1 cellular context compared by ENCODE assay signal in the genomic region with DNA sequence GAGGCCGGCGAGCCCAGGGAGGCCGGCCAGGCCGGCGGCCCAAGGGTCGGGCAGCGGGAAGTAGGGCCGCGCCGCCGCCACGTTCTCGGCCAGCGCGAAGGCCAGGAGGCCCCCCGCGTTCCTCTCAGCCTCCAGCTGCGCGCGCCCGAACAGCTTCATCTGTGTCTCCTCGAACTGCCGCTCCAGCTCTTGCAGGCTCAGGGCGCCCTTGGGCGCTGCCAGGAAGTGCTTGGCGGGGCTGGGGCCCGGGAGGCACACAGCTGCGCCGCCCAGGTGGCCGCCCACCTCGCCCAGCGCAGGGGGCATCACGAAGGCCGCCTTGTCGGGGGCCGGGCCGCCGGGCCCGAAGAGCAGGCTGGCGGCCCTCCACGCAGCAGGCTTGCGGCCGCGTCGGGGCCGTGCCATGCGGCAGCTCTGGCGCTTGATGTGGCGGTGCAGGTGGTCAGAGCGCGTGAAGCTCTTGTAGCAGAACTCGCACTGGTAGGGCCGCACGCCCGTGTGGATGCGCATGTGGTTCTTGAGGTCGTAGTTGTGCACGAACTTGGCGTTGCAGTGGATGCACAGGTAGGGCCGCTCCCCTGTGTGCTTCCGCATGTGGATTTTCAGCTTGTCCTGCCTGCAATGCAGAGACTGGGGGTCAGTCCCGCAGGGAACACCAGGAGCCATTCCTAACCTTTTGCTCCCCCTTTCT.
TF ChIP-seq lines count a peak whose summit lies in the region.

No MANE protein-coding gene starts in this region.

TF ChIP-seq in WTC11, 78 proteins besides CTCF, POLR2A, EP300 and RAD21 (continued from another document):
- TF ChIP-seq, protein P1, sequence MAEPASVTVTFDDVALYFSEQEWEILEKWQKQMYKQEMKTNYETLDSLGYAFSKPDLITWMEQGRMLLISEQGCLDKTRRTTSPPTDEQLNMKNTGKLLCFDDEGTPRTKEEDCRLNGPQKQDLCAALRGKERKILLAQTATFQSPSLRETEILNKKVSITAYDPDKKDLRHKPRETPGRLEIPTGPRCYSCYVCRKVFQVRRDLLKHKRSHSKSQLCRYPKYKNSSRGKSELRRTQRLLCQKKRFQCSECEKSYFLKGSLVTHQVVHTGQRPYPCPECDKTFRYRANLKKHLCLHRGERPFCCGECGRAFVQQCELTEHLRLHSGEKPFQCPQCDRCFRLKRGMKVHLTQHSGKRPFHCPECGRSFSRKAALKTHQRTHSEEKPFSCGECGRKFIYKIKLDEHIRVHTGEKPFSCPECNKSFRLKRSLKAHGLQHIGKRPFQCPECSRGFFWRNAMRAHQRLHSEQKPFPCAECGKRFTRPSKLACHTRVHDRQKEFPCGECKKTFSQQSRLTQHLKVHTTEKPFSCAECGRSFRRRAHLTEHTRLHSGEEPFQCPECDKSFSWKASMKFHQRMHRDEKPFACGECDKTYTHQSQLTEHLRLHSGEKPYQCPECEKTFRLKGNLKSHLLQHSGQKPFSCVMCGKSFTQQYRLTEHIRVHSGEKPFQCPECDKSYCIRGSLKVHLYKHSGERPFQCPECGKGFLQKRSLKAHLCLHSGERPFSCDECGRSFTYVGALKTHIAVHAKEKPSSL (CRISPR knock-in tag; conservative IDR thresholded peaks at IDR 0.05) = no peak
